20 cellular contexts compared by ENCODE assay signal in genomic region chr13:82962422-82962821, GRCh38.
"Had no signal": no experiment of that assay in that cellular context is flagged by ENCODE, and none has a peak within 500 bp of the region (broad histone marks: within the 10 kb centered on the region; RNA-seq: fewer than 3 reads in every experiment).

No MANE protein-coding gene starts in this region.

- H2AFZ ChIP-seq: parathyroid adenoma had no signal

- ATAC-seq: activated CD8-positive, alpha-beta T cell treated with anti-CD3 and anti-CD28 coated beads, Interleukin-2, amount 10 ng/mL, durations not matched to agents 7 days and 5 days; effector memory CD8-positive, alpha-beta T cell; left lobe of liver; T-helper 17 cell had no signal

- H3K27me3 ChIP-seq: neutrophil had no signal

- DNase-seq: activated CD4-positive, alpha-beta T cell treated with anti-CD3 and anti-CD28 coated beads, Interleukin-2, amount 10 ng/mL, durations not matched to agents 24 days and 14 days; activated CD4-positive, CD25-positive, alpha-beta regulatory T cell; activated CD8-positive, alpha-beta memory T cell treated with anti-CD3 and anti-CD28 coated beads, Interleukin-2, amount 50 U/mL, for 4 hours; activated CD8-positive, alpha-beta T cell treated with anti-CD3 and anti-CD28 coated beads, Interleukin-2, amount 10 ng/mL, durations not matched to agents 7 days and 5 days; activated gamma-delta T cell treated with Interleukin-2 at 50 U/mL for 16 hours; activated T-cell treated with anti-CD3 and anti-CD28 coated beads, Interleukin-2, amount 50 U/mL, for 48 hours; amygdala; dermis blood vessel endothelial cell; effector memory CD8-positive, alpha-beta T cell; mammary epithelial cell; naive B cell; retina; stimulated activated CD4-positive, alpha-beta T cell treated with anti-CD3 and anti-CD28 coated beads, Interleukin-15, amount 100 ng/mL, for 24 hours; stimulated activated CD4-positive, alpha-beta T cell treated with anti-CD3 and anti-CD28 coated beads, Interleukin-4, amount 100 ng/mL, for 1 hour; stimulated activated naive CD4-positive, alpha-beta T cell; substantia nigra; T-helper 17 cell had no signal

- H3K4me1 ChIP-seq: parathyroid adenoma had no signal

- H3K36me3 ChIP-seq: neutrophil had no signal

- H3K27ac ChIP-seq: neutrophil, parathyroid adenoma had no signal

- H3K9me3 ChIP-seq: neutrophil had no signal

- H3K9ac ChIP-seq: parathyroid adenoma had no signal
